In the genomic region with DNA sequence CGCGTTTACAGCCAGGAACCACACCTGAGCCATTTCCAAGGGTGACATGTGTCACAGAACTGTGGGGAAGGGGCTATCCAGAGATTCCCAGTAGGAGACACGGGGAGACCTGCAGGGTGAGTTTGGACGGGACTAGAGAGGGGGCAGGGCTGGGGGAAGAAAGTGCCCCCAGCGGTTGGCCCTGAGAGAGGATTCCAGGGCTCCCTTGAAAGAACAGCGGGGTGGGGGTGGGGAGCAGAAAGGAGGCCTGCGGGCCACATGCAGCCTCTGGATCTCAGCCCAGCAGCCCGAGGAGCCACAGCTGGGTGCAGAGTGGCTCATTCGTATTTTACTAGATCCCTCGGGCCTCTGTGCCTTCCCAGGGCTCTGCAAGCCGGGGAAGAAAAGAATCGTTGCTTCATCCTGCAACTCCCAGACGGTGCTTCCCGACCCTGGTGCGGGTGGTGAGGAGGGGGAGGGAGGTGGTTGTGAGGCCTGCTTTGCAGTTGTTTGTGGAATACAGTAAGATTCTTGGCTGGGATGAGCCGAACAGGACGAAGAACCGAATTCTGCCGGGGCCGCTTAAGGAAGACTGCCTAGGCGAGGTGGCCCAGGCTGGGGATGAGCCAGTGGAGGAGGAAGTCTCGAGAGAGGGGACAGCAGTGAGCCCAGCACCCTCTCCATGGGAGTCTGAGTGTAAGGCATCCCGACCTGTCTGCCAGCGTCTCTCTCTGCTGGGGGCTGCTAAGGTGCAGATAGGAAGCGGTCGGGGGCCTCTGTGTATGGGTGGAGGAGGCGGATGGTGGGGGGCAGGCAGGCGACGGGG, we compare ENCODE assay signal across 8 cellular contexts. TPM values are rescaled to one million over a fixed set of nuclear protein-coding genes. Genes with fewer than 3 reads are reported as not detected.
DNase-seq lines count a peak whose midpoint lies in the region; ATAC-seq and FAIRE-seq lines count a peak whose summit lies in the region.

No MANE protein-coding gene starts in this region.

- FAIRE-seq in endometrium (lab: Jason Lieb, UNC), result peak; percentile 58

- ATAC-seq in naive thymus-derived CD8-positive, alpha-beta T cell, result no peak
- ATAC-seq in HG03280 (IDR thresholded peaks at IDR 0.05; ENCODE audit: unreplicated experiment), result no peak

- peaks cover 0 to 2% (median 0%) of the 10 kb centered on the region in 3 donors for H3K36me3 Mint-ChIP-seq in naive thymus-derived CD8-positive, alpha-beta T cell

- H3K27me3 Mint-ChIP-seq in naive thymus-derived CD8-positive, alpha-beta T cell, result peaks cover 12 to 57% (median 31%) of the 10 kb centered on the region in 5 donors

- DNase-seq in Daoy (ENCODE audit: low read depth), result peak; percentile 46
- peak; percentile 82 for DNase-seq in NCI-H2171 treated with DMSO at 0.1 percent for 48 hours (lab: John Stamatoyannopoulos, UW)
- no peak for DNase-seq in naive thymus-derived CD8-positive, alpha-beta T cell
- no peak for DNase-seq in medulla oblongata (ENCODE audit: extremely low spot score)
- DNase-seq in stimulated activated CD4-positive, alpha-beta T cell treated with anti-CD3 and anti-CD28 coated beads, Interleukin-12 subunit alpha, Interleukin-12 subunit beta, amount 100 ng/mL, for 4 hours, result no peak
- no peak for DNase-seq in NCI-H2081 treated with DMSO at 0.1 percent for 48 hours (lab: John Stamatoyannopoulos, UW)

- POLR2A ChIA-PET in naive thymus-derived CD8-positive, alpha-beta T cell (lab: Charles Lee), result no interaction called here

- H3K4me1 Mint-ChIP-seq in naive thymus-derived CD8-positive, alpha-beta T cell, result peaks cover 0 to 10% (median 5%) of the 10 kb centered on the region in 4 donors

- peaks cover 0 to 4% (median 0%) of the 10 kb centered on the region in 9 donors for H3K9me3 Mint-ChIP-seq in naive thymus-derived CD8-positive, alpha-beta T cell

- peak overlapping the region in 1 of 10 donors; percentile 4 for H3K27ac Mint-ChIP-seq in naive thymus-derived CD8-positive, alpha-beta T cell

- H3K4me3 Mint-ChIP-seq in naive thymus-derived CD8-positive, alpha-beta T cell, result peak overlapping the region in 7 of 10 donors; percentile 29 to 71 (median 69)

RNA-seq across cellular contexts. Expression of a gene that starts 36.1 kb away (rescaled TPM):
- total RNA-seq in Daoy (2014; rRNA removed; shearing (Covaris generic)), result 25.0 and 28.0 TPM in 2 replicates
- total RNA-seq in naive thymus-derived CD8-positive, alpha-beta T cell, result 1 to 10 TPM; 1.3 to 1.6 TPM
- under 1 TPM; 0.15 to 0.43 (median 0.28) TPM for polyA plus RNA-seq in naive thymus-derived CD8-positive, alpha-beta T cell

RNA-seq across cellular contexts. Expression of a gene that starts 46.8 kb away (rescaled TPM):
- 17.7 and 19.6 TPM in 2 replicates for total RNA-seq in Daoy (2014; rRNA removed; shearing (Covaris generic))
- total RNA-seq in naive thymus-derived CD8-positive, alpha-beta T cell, result 10 to 100 TPM; 21.7 to 24.0 TPM
- polyA plus RNA-seq in naive thymus-derived CD8-positive, alpha-beta T cell, result 1 to 10 TPM in 2 of 3 donors, under 1 TPM in 1; 0.43 to 1.2 (median 1.2) TPM

Comparison
In these comparisons a context has a peak if more than half of its experiments do, and no peak if none do; other contexts are left out.
1. DNase-seq: peak in Daoy (single experiment) and NCI-H2171 treated with DMSO at 0.1 percent for 48 hours (single experiment); none in naive thymus-derived CD8-positive, alpha-beta T cell (0 of 10), medulla oblongata (single experiment), stimulated activated CD4-positive, alpha-beta T cell treated with anti-CD3 and anti-CD28 coated beads, Interleukin-12 subunit alpha, Interleukin-12 subunit beta, amount 100 ng/mL, for 4 hours (single experiment) and NCI-H2081 treated with DMSO at 0.1 percent for 48 hours (single experiment).
2. RNA of a gene that starts 36.1 kb away (total RNA-seq): 25.0 to 28.0 TPM in Daoy; 1.3 to 1.6 TPM in naive thymus-derived CD8-positive, alpha-beta T cell; every median in the first group is over 10 times any median in the second.